10 cellular contexts compared by ENCODE assay signal in the genomic region with DNA sequence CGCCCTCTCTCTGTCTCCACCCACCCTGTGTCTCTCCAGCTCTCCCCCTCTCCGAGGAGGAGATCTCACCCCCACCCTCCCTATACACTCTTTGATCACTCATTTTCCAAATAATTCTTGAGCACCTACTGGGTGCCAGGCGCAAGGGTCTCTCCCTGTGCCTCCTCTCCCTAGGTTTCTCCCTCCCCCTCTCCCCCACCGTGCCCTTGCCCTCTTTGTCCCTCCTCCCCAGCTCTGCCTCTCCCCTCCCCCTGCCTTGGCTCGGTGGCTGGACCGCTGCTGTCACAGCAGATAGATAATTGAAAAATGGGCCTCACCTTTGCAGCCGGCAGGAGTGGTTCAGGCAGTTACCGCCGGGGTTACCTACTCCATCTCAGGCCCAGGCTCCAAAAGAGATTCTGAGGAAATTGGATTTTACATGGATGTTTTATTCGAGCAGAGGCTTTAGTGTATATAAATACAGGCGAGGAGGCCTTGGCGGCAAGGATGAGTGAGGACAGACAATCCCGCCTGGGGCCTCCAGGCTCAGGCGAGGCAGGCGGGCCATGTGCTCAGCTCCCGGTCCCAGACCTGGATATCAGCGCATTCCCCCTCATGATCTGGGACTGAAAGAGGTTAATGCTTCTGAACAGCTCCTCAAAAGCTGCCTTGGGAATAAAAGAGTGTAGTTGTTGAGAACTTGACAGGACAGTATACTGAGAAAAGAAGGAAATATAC.
DNase-seq lines count a peak whose midpoint lies in the region; ATAC-seq and TF ChIP-seq lines count a peak whose summit lies in the region.
"Had no signal": no experiment of that assay in that cellular context is flagged by ENCODE, and none has a peak within 500 bp of the region (broad histone marks: within the 10 kb centered on the region; RNA-seq: fewer than 3 reads in every experiment).

No MANE protein-coding gene starts in this region.

- intact Hi-C loops in heart left ventricle (cut with DNase I) (loop anchor here in 8 of 10 donors (5.0 to 10.0 kb wide), 7 partner anchors 76 to 282 kb away; no protein-coding TSS in a partner anchor), posterior vena cava (cut with DNase I) (no loop called here)

- peak overlapping the region in 7 of 12 donors; percentile 57 to 78 (median 72) for H3K27ac ChIP-seq in heart left ventricle

- WGBS in heart left ventricle, 4 donors, result 31 to 42% (median 38%) methylated on average over 16 to 17 of the region's 17 CpGs

- TF ChIP-seq CTCF in heart left ventricle (IDR thresholded peaks at IDR 0.05), result no peak
- no peak for TF ChIP-seq CTCF in osteocyte (IDR thresholded peaks at IDR 0.05)
- TF ChIP-seq CTCF in GM10248 (IDR thresholded peaks at IDR 0.05; ENCODE audit: control extremely low read depth, extremely low read depth, low read depth, missing control alignments), result no peak

- CTCF ChIA-PET in GM10248 (lab: Yijun Ruan, JAX), result interaction anchor here (0.9 to 6.0 kb wide), 9 partner anchors 14 to 278 kb away, joined by 3 to 51 read pairs (median 4); no protein-coding TSS in a partner anchor

- no peak for TF ChIP-seq POLR2A in heart left ventricle (IDR thresholded peaks at IDR 0.05)

- peak in 1 of 2 experiments; percentile 47 for DNase-seq in HAP-1 (ENCODE audit: low spot score in 2 of 2)
- DNase-seq in SHP77 treated with DMSO at 0.1 percent for 48 hours (lab: John Stamatoyannopoulos, UW), result peak; percentile 76
- peak in 1 of 5 donors; percentile 25 for DNase-seq in heart left ventricle
- DNase-seq in osteocyte (ENCODE audit: extremely low spot score, unreplicated experiment), result no peak
- no peak for DNase-seq in GM10248 (ENCODE audit: extremely low spot score)
- DNase-seq in posterior vena cava (ENCODE audit: low spot score), result no peak
- DNase-seq in T-helper 9 cell, result no peak
- DNase-seq: activated T-cell treated with anti-CD3 and anti-CD28 coated beads, Interleukin-2, amount 50 U/mL, for 1 hour; stimulated activated CD4-positive, alpha-beta T cell treated with anti-CD3 and anti-CD28 coated beads, Interleukin-2, amount 100 ng/mL, for 24 hours had no signal

- no peaks in the 10 kb centered on the region for H3K27me3 ChIP-seq in HAP-1 (ENCODE audit: low read depth)
- peaks cover 0 to 66% (median 12%) of the 10 kb centered on the region in 9 donors for H3K27me3 ChIP-seq in heart left ventricle

- H3K4me1 ChIP-seq in HAP-1, result peaks cover 10% of the 10 kb centered on the region
- peaks cover 0 to 27% (median 9%) of the 10 kb centered on the region in 12 donors for H3K4me1 ChIP-seq in heart left ventricle

- no peaks in the 10 kb centered on the region for H3K36me3 Mint-ChIP-seq in osteocyte (ENCODE audit: unreplicated experiment)

- peaks cover 2% of the 10 kb centered on the region for H3K4me1 Mint-ChIP-seq in osteocyte (ENCODE audit: unreplicated experiment)

- peak overlapping the region; percentile 82 for H3K4me3 Mint-ChIP-seq in osteocyte (ENCODE audit: unreplicated experiment)

- in situ Hi-C loops in HAP-1 (cut with MboI; ENCODE audit: low sequenced_read_pairs), result loop anchor here (5.0 to 10.0 kb wide), 3 partner anchors 81 to 272 kb away; no protein-coding TSS in a partner anchor

- no peak overlapping the region for H3K27ac Mint-ChIP-seq in osteocyte (ENCODE audit: unreplicated experiment)

- H3K4me3 ChIP-seq in HAP-1 (peak overlapping the region; percentile 38), heart left ventricle (peak overlapping the region; percentile 46 to 84 (median 62))

- H3K27me3 Mint-ChIP-seq in osteocyte (ENCODE audit: unreplicated experiment), result peaks cover 67% of the 10 kb centered on the region

- POLR2A ChIA-PET in GM10248 (lab: Yijun Ruan, JAX), result no interaction called here

- H3K9me3 ChIP-seq in HAP-1 (no peaks in the 10 kb centered on the region), heart left ventricle (no peaks in the 10 kb centered on the region)

- H3K9me3 Mint-ChIP-seq in osteocyte (ENCODE audit: unreplicated experiment), result no peaks in the 10 kb centered on the region

- no peaks in the 10 kb centered on the region for H3K36me3 ChIP-seq in HAP-1 (replicated peaks)
- H3K36me3 ChIP-seq in heart left ventricle, result no peaks in the 10 kb centered on the region

- ATAC-seq in heart left ventricle, result peak; percentile 15 to 47 (median 41)
- no peak for ATAC-seq in GM19455 (IDR thresholded peaks at IDR 0.05; ENCODE audit: unreplicated experiment)

Comparison
In these comparisons a context has a peak if more than half of its experiments do, and no peak if none do; other contexts are left out.
1. intact Hi-C loops: an anchor here in heart left ventricle (5.0 to 10.0 kb wide); none called in posterior vena cava.